In the genomic region with DNA sequence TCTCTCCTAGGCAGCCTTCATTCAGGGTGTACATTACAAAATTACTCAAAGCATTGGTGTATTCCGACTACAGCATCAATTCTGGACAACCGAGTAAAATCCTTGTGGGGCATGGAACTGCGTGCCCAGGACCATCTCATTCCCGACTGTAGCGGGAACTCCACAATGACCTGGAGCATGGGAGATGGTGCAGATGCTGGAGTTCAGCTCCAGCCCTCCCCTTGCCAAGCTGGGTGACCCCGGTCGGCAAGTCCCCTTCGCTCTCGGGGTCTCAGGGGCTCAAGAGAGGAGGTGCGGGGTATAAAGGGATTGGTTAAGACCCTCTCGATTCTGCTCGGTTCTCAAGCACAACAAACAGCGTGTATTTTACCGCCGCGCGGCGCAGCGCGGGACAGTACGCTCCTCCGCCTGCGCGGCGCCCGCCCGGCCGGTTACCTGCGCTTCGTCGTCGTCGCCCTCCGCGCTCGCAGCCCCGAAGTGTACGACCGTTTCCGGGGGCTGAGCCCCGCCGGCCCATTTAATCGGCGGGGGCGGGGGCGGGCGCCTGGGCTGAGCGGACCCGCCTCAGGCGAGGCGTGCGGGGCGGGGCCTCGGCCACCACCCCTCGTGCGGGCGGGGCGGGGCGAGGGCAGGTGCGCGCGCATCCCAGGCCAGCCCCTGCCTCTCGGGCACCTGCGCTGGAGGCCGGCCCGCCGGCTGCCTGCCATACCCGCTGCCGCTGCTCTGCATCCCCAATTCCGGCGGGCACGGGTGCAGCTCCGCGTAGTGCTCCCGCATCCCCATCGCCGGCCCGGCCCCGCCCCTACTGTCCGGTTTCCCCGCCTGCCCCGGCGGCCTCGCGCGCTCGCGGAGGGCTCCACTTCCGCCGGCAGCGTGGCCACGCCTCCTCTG, we compare ENCODE assay signal across 8 cellular contexts.
A peak's percentile ranks its signal among the peaks of the same experiment; 100 is the strongest.
DNase-seq lines count a peak whose midpoint lies in the region; ATAC-seq lines count a peak whose summit lies in the region.

A gene (minus strand): TSS at position 493 of the 891 bp plus-strand sequence. CDS start 691 bp downstream, outside the sequence.

- peak within 1 kb of the TSS; percentile 85 for H3K9ac ChIP-seq in BLaER1

- H3K36me3 ChIP-seq in BLaER1: peaks cover 14% of the 10 kb centered on the region; the same call in 1 of the 2 replicates
- H3K36me3 ChIP-seq in muscle layer of duodenum (ENCODE audit: control insufficient read depth in 1 of 2, insufficient read depth in 2 of 2, low read length in 2 of 2): peaks cover 0 to 6% of the 10 kb centered on the region in 2 donors

- peak within 1 kb of the TSS; percentile 86 for H3K27ac ChIP-seq in BLaER1
- peak within 1 kb of the TSS; percentile 93 for H3K27ac ChIP-seq in muscle layer of duodenum (ENCODE audit: low read length)

- H3K4me3 ChIP-seq in BLaER1 (peak within 1 kb of the TSS; percentile 79), muscle layer of duodenum (ENCODE audit: low read depth in 1 of 2, low read length in 2 of 2) (peak within 1 kb of the TSS; percentile 83 to 85)

- H3K4me1 ChIP-seq in BLaER1 (peaks cover 62% of the 10 kb centered on the region), muscle layer of duodenum (ENCODE audit: control insufficient read depth in 1 of 2, insufficient read depth in 2 of 2, low read length in 2 of 2) (peaks cover 0 to 21% of the 10 kb centered on the region in 2 donors)

- H3K27me3 ChIP-seq in BLaER1 (peaks cover 49% of the 10 kb centered on the region), muscle layer of duodenum (ENCODE audit: low read depth, low read length) (no peaks in the 10 kb centered on the region)

- peaks cover 59% of the 10 kb centered on the region for H4K20me1 ChIP-seq in BLaER1

- H3K9me3 ChIP-seq in BLaER1: peaks cover 23% of the 10 kb centered on the region
- no peaks in the 10 kb centered on the region for H3K9me3 ChIP-seq in muscle layer of duodenum (ENCODE audit: control insufficient read depth in 1 of 2, low read length in 2 of 2)

- peak; percentile 71 for DNase-seq in GM19238 (ENCODE audit: insufficient read length, low spot score)
- peak; percentile 47 to 49 for DNase-seq in NOMO-1 (lab: John Stamatoyannopoulos, UW; ENCODE audit: unreplicated experiment in 2 of 2)
- peak; percentile 43 for DNase-seq in activated CD8-positive, alpha-beta memory T cell treated with anti-CD3 and anti-CD28 coated beads, Interleukin-2, amount 50 U/mL, for 24 hours (ENCODE audit: extremely low read depth)
- DNase-seq in epidermal melanocyte (ENCODE audit: insufficient read length, low spot score): peak; percentile 64
- peak; percentile 55 to 66 for DNase-seq in stimulated activated CD8-positive, alpha-beta memory T cell treated with anti-CD3 and anti-CD28 coated beads, Interleukin-7, amount 100 ng/mL, for 48 hours (ENCODE audit: extremely low read depth in 1 of 2, low read depth in 1 of 2)

- peak within 1 kb of the TSS; percentile 84 for H3K4me2 ChIP-seq in BLaER1

- peak; percentile 51 for ATAC-seq in HG03432 (IDR thresholded peaks at IDR 0.05; ENCODE audit: unreplicated experiment)

Comparison
In these comparisons a context has a peak if more than half of its experiments do, and no peak if none do; other contexts are left out.
1. Peak in every context shown above with its lines: DNase-seq, ATAC-seq, H3K4me3 ChIP-seq and H3K27ac ChIP-seq.